In the genomic region with DNA sequence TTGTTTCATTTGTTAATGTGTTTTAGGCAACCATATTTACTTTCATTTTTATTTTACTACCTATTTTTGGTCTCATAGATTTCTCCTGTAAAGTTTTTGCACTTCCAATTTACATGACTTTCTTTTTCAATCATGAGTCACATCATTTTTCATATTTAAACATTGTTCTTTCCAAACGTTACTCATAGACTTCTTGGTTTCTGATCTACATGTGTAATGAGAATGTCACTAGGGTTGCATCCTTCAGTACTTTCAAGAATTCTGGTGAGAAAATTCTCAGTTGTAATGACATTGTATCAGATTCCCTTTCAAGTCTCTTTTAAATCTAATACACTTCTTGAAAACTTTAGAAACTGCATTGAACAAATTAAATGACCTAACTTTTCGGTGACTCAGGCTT, we compare ENCODE assay signal across 1 cellular context.
TF ChIP-seq lines count a peak whose summit lies in the region.

No MANE protein-coding gene starts in this region.

TF ChIP-seq in HepG2, 621 proteins besides CTCF, POLR2A, EP300 and RAD21 (continued from another document):
- no peak for TF ChIP-seq CEBPB (IDR thresholded peaks at IDR 0.05; ENCODE audit: borderline replicate concordance, low read depth, low read length)
